ENCODE assay signal across 9 cellular contexts in the genomic region with DNA sequence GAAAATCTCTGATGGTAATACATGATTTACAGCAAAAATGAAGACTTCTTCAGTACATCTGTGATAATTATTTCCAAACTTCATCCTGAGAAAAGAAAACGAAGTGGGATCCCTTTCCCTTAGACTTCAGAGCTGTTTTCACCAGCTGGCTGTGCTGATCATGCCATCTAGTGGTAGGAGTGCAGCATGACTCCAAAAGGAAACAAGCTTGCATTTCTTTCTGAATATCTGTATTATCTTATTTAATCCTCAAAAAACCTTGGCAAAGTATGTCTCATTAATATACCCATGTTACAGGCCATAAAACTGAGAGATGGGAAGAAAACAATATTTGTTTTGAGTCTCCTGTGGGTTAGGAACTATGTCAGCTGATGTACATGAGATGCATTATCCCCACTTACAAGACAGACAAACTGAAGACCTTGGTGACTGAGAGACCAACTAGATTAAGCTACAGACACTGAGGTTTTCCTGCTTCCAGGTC. TPM values are rescaled to one million over a fixed set of nuclear protein-coding genes. Genes with fewer than 3 reads are reported as not detected.
DNase-seq lines count a peak whose midpoint lies in the region; ATAC-seq, FAIRE-seq and TF ChIP-seq lines count a peak whose summit lies in the region.
"Had no signal": no experiment of that assay in that cellular context is flagged by ENCODE, and none has a peak within 500 bp of the region (broad histone marks: within the 10 kb centered on the region; RNA-seq: fewer than 3 reads in every experiment).

No MANE protein-coding gene starts in this region.

- peak; percentile 85 for FAIRE-seq in HepG2 (lab: Jason Lieb, UNC)

- H3K9ac ChIP-seq in Karpas-422 (ENCODE audit: low read length) (no peak overlapping the region), colonic mucosa (ENCODE audit: low read depth in 2 of 2, low read length in 2 of 2) (no peak overlapping the region), HepG2 (ENCODE audit: insufficient read depth, low read depth, low read length) (no peak overlapping the region)

- in situ Hi-C loops in HepG2 (cut with HindIII; ENCODE audit: extremely low pct_ligation_motif_present, low pct_unique_long_range_greater_than_20kb): loop anchor here (5.0 to 10.0 kb wide), 2 partner anchors 170 to 398 kb away; no protein-coding TSS in a partner anchor

- H3K79me2 ChIP-seq in Karpas-422 (ENCODE audit: low read length) (no peaks in the 10 kb centered on the region), HepG2 (ENCODE audit: insufficient read depth, low read length) (no peaks in the 10 kb centered on the region)

- H3K9me2 ChIP-seq in Karpas-422 (replicated peaks; ENCODE audit: insufficient read depth, low read length): no peaks in the 10 kb centered on the region

- peak; percentile 98 for TF ChIP-seq CTCF in RWPE2 (IDR thresholded peaks at IDR 0.05; ENCODE audit: poor library complexity, severe bottlenecking)
- peak; percentile 93 for TF ChIP-seq CTCF in colonic mucosa (IDR thresholded peaks at IDR 0.05)
- peak; percentile 85 for TF ChIP-seq CTCF in HepG2 (CRISPR knock-in tag; IDR thresholded peaks at IDR 0.05)
- TF ChIP-seq CTCF in thoracic aorta (IDR thresholded peaks at IDR 0.05): peak; percentile 95

- DNase-seq in NCI-H524 (lab: John Stamatoyannopoulos, UW) (peak; percentile 16 to 40), NCI-H524 treated with DMSO at 0.1 percent for 48 hours (lab: John Stamatoyannopoulos, UW) (no peak), Karpas-422 (peak; percentile 79), RWPE2 (ENCODE audit: low spot score) (no peak), colonic mucosa (peak; percentile 28), HepG2 (ENCODE audit: low spot score) (peak; percentile 28), thoracic aorta (ENCODE audit: low spot score) (no peak)

- H3K4me3 ChIP-seq in Karpas-422 (ENCODE audit: low read length) (no peak overlapping the region), RWPE2 (ENCODE audit: severe bottlenecking) (no peak overlapping the region), colonic mucosa (no peak overlapping the region), HepG2 (replicated peaks in 1 of 3; ENCODE audit: insufficient read depth in 1 of 3, low read depth in 2 of 3, low read length in 3 of 3) (no peak overlapping the region), thoracic aorta (no peak overlapping the region)

- no peaks in the 10 kb centered on the region for H3K36me3 ChIP-seq in Karpas-422 (ENCODE audit: insufficient read depth, low read length)
- no peaks in the 10 kb centered on the region for H3K36me3 ChIP-seq in RWPE2 (ENCODE audit: low read depth)
- H3K36me3 ChIP-seq in colonic mucosa: no peaks in the 10 kb centered on the region
- no peaks in the 10 kb centered on the region for H3K36me3 ChIP-seq in HepG2 (replicated peaks in 1 of 2; ENCODE audit: control insufficient read depth in 1 of 2, insufficient read depth in 2 of 2, low read length in 2 of 2)
- H3K36me3 ChIP-seq in thoracic aorta: no peaks in the 10 kb centered on the region

- ATAC-seq in RWPE2 (ENCODE audit: low read depth) (no peak), HepG2 (0 out of 3 replicates have a peak, but pooled peaks have one; percentile 31), thoracic aorta (ENCODE audit: insufficient number of reproducible peaks, low FRiP score, low read depth) (no peak), GM19452 (IDR thresholded peaks at IDR 0.05; ENCODE audit: unreplicated experiment) (no peak)

- H3K4me2 ChIP-seq in Karpas-422 (ENCODE audit: low read depth, low read length, poor library complexity, severe bottlenecking): no peak overlapping the region
- H3K4me2 ChIP-seq in HepG2 (ENCODE audit: low read depth, low read length): no peak overlapping the region

- no peak for TF ChIP-seq EP300 in HepG2 (IDR thresholded peaks at IDR 0.05; ENCODE audit: low read depth in 2 of 2, low read length in 2 of 2)
- TF ChIP-seq EP300 in HepG2 (CRISPR knock-in tag; IDR thresholded peaks at IDR 0.05; ENCODE audit: borderline replicate concordance): no peak

- H3K27me3 ChIP-seq in Karpas-422 (ENCODE audit: low read length) (no peaks in the 10 kb centered on the region), RWPE2 (ENCODE audit: insufficient read depth, poor library complexity, severe bottlenecking) (no peaks in the 10 kb centered on the region), colonic mucosa (no peaks in the 10 kb centered on the region), HepG2 (ENCODE audit: control insufficient read depth in 1 of 2, insufficient read depth in 2 of 2, low read length in 2 of 2) (no peaks in the 10 kb centered on the region; a peak in 1 of 5 replicates), thoracic aorta (replicated peaks; ENCODE audit: insufficient read depth) (no peaks in the 10 kb centered on the region)

- no TSS peak for BruUV-seq in HepG2 (replicated peaks; lab: Mats Ljungman, UMichigan)

- H2AFZ ChIP-seq in Karpas-422 (ENCODE audit: low read length) (no peak overlapping the region), HepG2 (ENCODE audit: low read length) (no peak overlapping the region)

- H3K9me3 ChIP-seq in Karpas-422 (ENCODE audit: low read length) (no peaks in the 10 kb centered on the region), RWPE2 (ENCODE audit: severe bottlenecking) (no peaks in the 10 kb centered on the region), colonic mucosa (no peaks in the 10 kb centered on the region), HepG2 (ENCODE audit: low read length) (no peaks in the 10 kb centered on the region), thoracic aorta (no peaks in the 10 kb centered on the region)

- 7% methylated on average over 1 of the region's 1 CpG for WGBS in HepG2 (ENCODE audit: low lambda C conversion rate)

- POLR2A ChIA-PET in HepG2 (lab: Yijun Ruan, JAX): interaction anchor here (0.9 kb wide), 1 partner anchor 172 kb away, joined by 3 read pairs; no protein-coding TSS in a partner anchor

- H3K4me1 ChIP-seq in Karpas-422 (ENCODE audit: low read length): no peaks in the 10 kb centered on the region
- peaks cover 12% of the 10 kb centered on the region for H3K4me1 ChIP-seq in RWPE2 (ENCODE audit: insufficient read depth, poor library complexity, severe bottlenecking)
- H3K4me1 ChIP-seq in colonic mucosa: no peaks in the 10 kb centered on the region
- H3K4me1 ChIP-seq in HepG2 (ENCODE audit: insufficient read depth, low read length): no peaks in the 10 kb centered on the region
- H3K4me1 ChIP-seq in thoracic aorta (ENCODE audit: control insufficient read depth in 1 of 2, low read depth in 2 of 2): peaks cover 0 to 7% of the 10 kb centered on the region in 2 donors

- intact Hi-C loops in colonic mucosa (cut with DNase I) (loop anchor here (2.0 to 10.0 kb wide), 4 partner anchors 168 to 620 kb away; no protein-coding TSS in a partner anchor), HepG2 (cut with micrococcal nuclease; ENCODE audit: unreplicated experiment) (loop anchor here (2.0 to 10.0 kb wide), 3 partner anchors 52 to 398 kb away; no protein-coding TSS in a partner anchor)

- peak; percentile 72 for TF ChIP-seq RAD21 in HepG2 (CRISPR knock-in tag; IDR thresholded peaks at IDR 0.05)

- no peak for TF ChIP-seq POLR2A in HepG2 (IDR thresholded peaks at IDR 0.05; ENCODE audit: insufficient read depth in 1 of 2, low read depth in 2 of 2, low read length in 2 of 2)

- H3K27ac ChIP-seq in Karpas-422 (ENCODE audit: low read length): no peak overlapping the region
- no peak overlapping the region for H3K27ac ChIP-seq in RWPE2 (ENCODE audit: poor library complexity, severe bottlenecking)
- H3K27ac ChIP-seq in colonic mucosa: no peak overlapping the region
- H3K27ac ChIP-seq in HepG2 (ENCODE audit: extremely low read length, insufficient read depth, low read length): no peak overlapping the region
- H3K27ac ChIP-seq in thoracic aorta: no peak overlapping the region

- no peaks in the 10 kb centered on the region for H4K20me1 ChIP-seq in Karpas-422 (ENCODE audit: insufficient read depth, low read depth, low read length)
- H4K20me1 ChIP-seq in HepG2 (ENCODE audit: insufficient read depth, low read length): no peaks in the 10 kb centered on the region

- CTCF ChIA-PET in HepG2 (lab: Yijun Ruan, JAX; ENCODE audit: low intra/inter-chr PET ratio, low total read pairs): interaction anchor here (0.7 to 2.4 kb wide), 4 partner anchors 169 to 397 kb away, joined by 5 to 26 read pairs (median 6); no protein-coding TSS in a partner anchor

RNA-seq across cellular contexts. Expression of a gene that starts 9.8 kb away (rescaled TPM):
- total RNA-seq in Karpas-422 (2014; rRNA removed; shearing (Covaris generic); ENCODE audit: low replicate concordance): not detected in 2 replicates
- total RNA-seq in colonic mucosa (not detected), HepG2 (2016; rRNA removed; fragmentation: Illumina TruSeq; extraction: Trizol) (not detected in 2 replicates), thoracic aorta (not detected)
- not detected in 2 replicates for total RNA-seq in HepG2 (2016; cell fraction: cytosol; rRNA removed; fragmentation: Illumina TruSeq; extraction: Trizol; ENCODE audit: low read depth)
- total RNA-seq in HepG2 (2016; cell fraction: insoluble cytoplasmic fraction; rRNA removed; fragmentation: Illumina TruSeq; extraction: Trizol): not detected in 2 replicates
- total RNA-seq in HepG2 (2016; cell fraction: membrane; rRNA removed; fragmentation: Illumina TruSeq; extraction: Trizol): not detected in 2 replicates
- not detected in 2 replicates for total RNA-seq in HepG2 (2016; cell fraction: nucleus; rRNA removed; fragmentation: Illumina TruSeq; extraction: Trizol)
- not detected in 2 replicates for polyA plus RNA-seq in HepG2 (2011; rRNA removed)
- not detected in 2 replicates for polyA plus RNA-seq in HepG2 (2011; cell fraction: cytosol; rRNA removed)
- polyA plus RNA-seq in HepG2 (2011; cell fraction: nucleus; rRNA removed): not detected in 2 replicates
- polyA plus RNA-seq in HepG2 (2012): not detected in 2 replicates
- polyA plus RNA-seq in HepG2 (2016; cell fraction: cytosol; fragmentation: Illumina TruSeq; extraction: Trizol; ENCODE audit: low read depth): not detected in 2 replicates
- polyA plus RNA-seq in HepG2 (2016; cell fraction: insoluble cytoplasmic fraction; fragmentation: Illumina TruSeq; extraction: Trizol; ENCODE audit: low read depth): not detected in 2 replicates
- not detected in 2 replicates for polyA plus RNA-seq in HepG2 (2016; cell fraction: membrane; fragmentation: Illumina TruSeq; extraction: Trizol; ENCODE audit: low read depth)
- polyA plus RNA-seq in HepG2 (2016; cell fraction: nucleus; fragmentation: Illumina TruSeq; extraction: Trizol; ENCODE audit: insufficient read depth, low read depth): not detected in 2 replicates
- polyA minus RNA-seq in HepG2 (2011; rRNA and poly(A)+ RNA removed; ENCODE audit: low replicate concordance): not detected in 2 replicates
- not detected in 2 replicates for polyA minus RNA-seq in HepG2 (2011; cell fraction: cytosol; rRNA and poly(A)+ RNA removed)
- polyA minus RNA-seq in HepG2 (2011; cell fraction: nucleus; rRNA and poly(A)+ RNA removed): not detected in 2 replicates
- polyA plus RNA-seq: adipose tissue had no signal

RNA-seq across cellular contexts. Expression of a gene that starts 35.4 kb away (rescaled TPM):
- total RNA-seq in Karpas-422 (2014; rRNA removed; shearing (Covaris generic); ENCODE audit: low replicate concordance): 24.2 and 39.3 TPM in 2 replicates
- total RNA-seq in colonic mucosa (10 to 100 TPM; 10.4 to 14.3 TPM), HepG2 (2016; rRNA removed; fragmentation: Illumina TruSeq; extraction: Trizol) (4.1 and 12.2 TPM in 2 replicates), thoracic aorta (10 to 100 TPM; 19.4 to 31.3 TPM)
- total RNA-seq in HepG2 (2016; cell fraction: cytosol; rRNA removed; fragmentation: Illumina TruSeq; extraction: Trizol; ENCODE audit: low read depth): 8.4 and 9.5 TPM in 2 replicates
- total RNA-seq in HepG2 (2016; cell fraction: insoluble cytoplasmic fraction; rRNA removed; fragmentation: Illumina TruSeq; extraction: Trizol): 6.2 and 15.3 TPM in 2 replicates
- 4.8 and 6.4 TPM in 2 replicates for total RNA-seq in HepG2 (2016; cell fraction: membrane; rRNA removed; fragmentation: Illumina TruSeq; extraction: Trizol)
- total RNA-seq in HepG2 (2016; cell fraction: nucleus; rRNA removed; fragmentation: Illumina TruSeq; extraction: Trizol): 30.6 and 37.7 TPM in 2 replicates
- 16.2 and 20.1 TPM in 2 replicates for polyA plus RNA-seq in HepG2 (2011; rRNA removed)
- 6.0 and 12.7 TPM in 2 replicates for polyA plus RNA-seq in HepG2 (2011; cell fraction: cytosol; rRNA removed)
- polyA plus RNA-seq in HepG2 (2011; cell fraction: nucleus; rRNA removed): 21.5 and 24.0 TPM in 2 replicates
- 6.4 and 8.3 TPM in 2 replicates for polyA plus RNA-seq in HepG2 (2012)
- 1.5 and 1.9 TPM in 2 replicates for polyA plus RNA-seq in HepG2 (2016; cell fraction: cytosol; fragmentation: Illumina TruSeq; extraction: Trizol; ENCODE audit: low read depth)
- 5.4 and 5.9 TPM in 2 replicates for polyA plus RNA-seq in HepG2 (2016; cell fraction: insoluble cytoplasmic fraction; fragmentation: Illumina TruSeq; extraction: Trizol; ENCODE audit: low read depth)
- 3.0 and 3.1 TPM in 2 replicates for polyA plus RNA-seq in HepG2 (2016; cell fraction: membrane; fragmentation: Illumina TruSeq; extraction: Trizol; ENCODE audit: low read depth)
- 29.2 and 35.8 TPM in 2 replicates for polyA plus RNA-seq in HepG2 (2016; cell fraction: nucleus; fragmentation: Illumina TruSeq; extraction: Trizol; ENCODE audit: insufficient read depth, low read depth)
- 17.6 and 65.8 TPM in 2 replicates for polyA minus RNA-seq in HepG2 (2011; rRNA and poly(A)+ RNA removed; ENCODE audit: low replicate concordance)
- 6.2 and 6.5 TPM in 2 replicates for polyA minus RNA-seq in HepG2 (2011; cell fraction: cytosol; rRNA and poly(A)+ RNA removed)
- polyA minus RNA-seq in HepG2 (2011; cell fraction: nucleus; rRNA and poly(A)+ RNA removed): 74.0 and 75.6 TPM in 2 replicates

Comparison
In these comparisons a context has a peak if more than half of its experiments do, and no peak if none do; other contexts are left out.
1. DNase-seq: peak in NCI-H524 (2 of 2), Karpas-422 (single experiment), colonic mucosa (single experiment) and HepG2 (single experiment); none in NCI-H524 treated with DMSO at 0.1 percent for 48 hours (single experiment), RWPE2 (single experiment) and thoracic aorta (single experiment).
2. Peak in every context shown above with its lines, with median percentiles within 50 percentile points of each other: CTCF ChIP-seq.